In the genomic region with DNA sequence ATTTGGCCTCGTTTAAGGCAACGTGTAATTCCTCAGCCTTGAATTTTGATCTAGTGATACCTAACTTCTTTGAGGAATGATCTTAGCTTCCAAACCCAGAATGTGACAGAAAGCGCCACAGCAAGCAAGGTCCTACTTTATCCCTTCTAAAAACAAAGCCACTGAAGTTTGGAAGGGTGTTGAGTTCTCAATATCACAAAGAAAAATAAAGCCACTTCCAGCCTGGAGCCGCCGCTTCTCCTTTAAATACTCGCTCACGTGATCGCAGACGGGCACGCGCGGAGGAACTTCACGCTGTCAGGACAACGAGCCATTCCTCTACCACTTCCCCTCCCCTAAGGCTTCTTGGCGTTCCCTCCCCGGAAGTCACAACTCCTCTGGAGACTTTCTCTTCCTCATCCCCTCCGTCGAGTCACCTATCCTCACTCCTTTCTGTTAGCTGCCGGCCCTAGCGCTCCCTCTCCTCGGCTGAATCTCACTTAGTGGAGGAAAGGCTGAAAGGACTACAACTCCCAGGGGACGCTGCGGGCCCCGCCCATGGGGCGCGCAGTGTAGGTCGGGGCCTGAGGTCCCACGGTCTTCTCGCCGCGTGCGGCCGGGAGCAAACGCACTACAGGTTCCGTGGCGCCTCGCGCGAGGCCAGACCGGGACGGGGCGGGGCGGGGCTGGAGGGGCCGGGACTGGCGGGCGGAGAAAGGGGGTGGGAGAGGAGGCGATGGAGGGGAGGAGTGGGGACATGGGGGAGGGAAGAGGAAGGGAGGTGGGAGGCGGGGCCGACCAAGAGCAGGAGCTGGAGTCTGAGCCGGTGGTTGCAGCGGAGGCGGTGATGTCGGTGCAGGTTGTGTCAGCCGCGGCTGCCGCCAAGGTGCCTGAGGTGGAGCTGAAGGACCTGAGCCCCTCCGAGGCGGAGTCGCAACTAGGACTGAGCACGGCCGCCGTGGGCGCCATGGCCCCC, we compare ENCODE assay signal across 8 cellular contexts.
DNase-seq lines count a peak whose midpoint lies in the region; FAIRE-seq and TF ChIP-seq lines count a peak whose summit lies in the region.

TSS of gene AHCYL2 (plus strand) at position 780 of the 955 bp plus-strand sequence.

- peak within 1 kb of the TSS; percentile 97 for H3K4me3 Mint-ChIP-seq in nephron progenitor cell
- peak within 1 kb of the TSS; percentile 93 for H3K4me3 Mint-ChIP-seq in stimulated activated naive CD8-positive, alpha-beta T cell treated with anti-CD3 and anti-CD28 coated beads, Interleukin-15, Interleukin-2, amounts not matched to agents 100 ng/mL and 50 ng/mL, for 24 hours

- no peaks in the 10 kb centered on the region for H3K9me2 ChIP-seq in MM.1S (replicated peaks; ENCODE audit: insufficient read depth, low read length)

- H3K9ac ChIP-seq in MM.1S (ENCODE audit: low read length) = peak within 1 kb of the TSS; percentile 73

- H3K4me1 ChIP-seq in MM.1S (ENCODE audit: low read length) = peaks cover 7% of the 10 kb centered on the region

- peaks cover 13% of the 10 kb centered on the region for H3K27me3 Mint-ChIP-seq in nephron progenitor cell (ENCODE audit: low read depth, poor library complexity)
- H3K27me3 Mint-ChIP-seq in stimulated activated naive CD8-positive, alpha-beta T cell treated with anti-CD3 and anti-CD28 coated beads, Interleukin-15, Interleukin-2, amounts not matched to agents 100 ng/mL and 50 ng/mL, for 24 hours = no peaks in the 10 kb centered on the region

- no peaks in the 10 kb centered on the region for H3K36me3 ChIP-seq in MM.1S (replicated peaks; ENCODE audit: insufficient read depth, low read length)

- no peaks in the 10 kb centered on the region for H3K36me3 Mint-ChIP-seq in nephron progenitor cell (ENCODE audit: low read depth)
- H3K36me3 Mint-ChIP-seq in stimulated activated naive CD8-positive, alpha-beta T cell treated with anti-CD3 and anti-CD28 coated beads, Interleukin-15, Interleukin-2, amounts not matched to agents 100 ng/mL and 50 ng/mL, for 24 hours (ENCODE audit: low read depth) = no peaks in the 10 kb centered on the region

- H3K4me2 ChIP-seq in MM.1S (ENCODE audit: low read depth, low read length) = peak within 1 kb of the TSS; percentile 89

- peaks cover 19% of the 10 kb centered on the region for H3F3A ChIP-seq in MM.1S (ENCODE audit: insufficient read depth, low read length)

- peak within 1 kb of the TSS; percentile 99 for H3K27ac Mint-ChIP-seq in nephron progenitor cell
- H3K27ac Mint-ChIP-seq in stimulated activated naive CD8-positive, alpha-beta T cell treated with anti-CD3 and anti-CD28 coated beads, Interleukin-15, Interleukin-2, amounts not matched to agents 100 ng/mL and 50 ng/mL, for 24 hours = peak within 1 kb of the TSS; percentile 97

- DNase-seq in HCEC 1CT = peak; percentile 96
- peak; percentile 100 for DNase-seq in MM.1S
- DNase-seq in SHP77 treated with DMSO at 0.1 percent for 48 hours (lab: John Stamatoyannopoulos, UW) = peak; percentile 95
- peak; percentile 99 for DNase-seq in activated effector memory CD4-positive, alpha-beta T cell treated with anti-CD3 and anti-CD28 coated beads, Interleukin-2, amount 50 U/mL, for 16 hours
- DNase-seq in fibroblast of the conjunctiva (ENCODE audit: low read depth) = peak; percentile 95
- DNase-seq in nephron progenitor cell = peak; percentile 97

- TF ChIP-seq CTCF in MM.1S (IDR thresholded peaks at IDR 0.05; ENCODE audit: low read length) = no peak
- no peak for TF ChIP-seq CTCF in nephron progenitor cell (IDR thresholded peaks at IDR 0.05)

- no peaks in the 10 kb centered on the region for H4K20me1 ChIP-seq in MM.1S (ENCODE audit: insufficient read depth, low read length)

- H3K4me3 ChIP-seq in MM.1S (ENCODE audit: low read length) = peak within 1 kb of the TSS; percentile 95

- peaks cover 34% of the 10 kb centered on the region for H3K4me1 Mint-ChIP-seq in nephron progenitor cell
- H3K4me1 Mint-ChIP-seq in stimulated activated naive CD8-positive, alpha-beta T cell treated with anti-CD3 and anti-CD28 coated beads, Interleukin-15, Interleukin-2, amounts not matched to agents 100 ng/mL and 50 ng/mL, for 24 hours (ENCODE audit: low read depth) = peaks cover 32% of the 10 kb centered on the region

- no peaks in the 10 kb centered on the region for H3K9me3 Mint-ChIP-seq in nephron progenitor cell
- H3K9me3 Mint-ChIP-seq in stimulated activated naive CD8-positive, alpha-beta T cell treated with anti-CD3 and anti-CD28 coated beads, Interleukin-15, Interleukin-2, amounts not matched to agents 100 ng/mL and 50 ng/mL, for 24 hours = no peaks in the 10 kb centered on the region

- H3K27ac ChIP-seq in MM.1S (ENCODE audit: low read length) = peak within 1 kb of the TSS; percentile 86

- peaks cover 39% of the 10 kb centered on the region for H3K79me2 ChIP-seq in MM.1S (ENCODE audit: low read length)

- no peaks in the 10 kb centered on the region for H3K9me3 ChIP-seq in MM.1S (replicated peaks; ENCODE audit: insufficient read depth, low read length)

- H2AFZ ChIP-seq in MM.1S (ENCODE audit: low read length) = peak within 1 kb of the TSS; percentile 96

- peak; percentile 93 for FAIRE-seq in G401.6 (lab: Jason Lieb, UNC)

- H3K27me3 ChIP-seq in MM.1S (replicated peaks; ENCODE audit: insufficient read depth, low read length) = no peaks in the 10 kb centered on the region

Comparison
In these comparisons a context has a peak if more than half of its experiments do, and no peak if none do; other contexts are left out.
1. Peak in every context shown above with its lines: DNase-seq, H3K4me3 ChIP-seq and H3K27ac ChIP-seq.